16 cellular contexts compared by ENCODE assay signal in genomic region chr2:236169741-236170654, GRCh38. TPM values are rescaled to one million over a fixed set of nuclear protein-coding genes. Genes with fewer than 3 reads are reported as not detected.
DNase-seq lines count a peak whose midpoint lies in the region; ATAC-seq and TF ChIP-seq lines count a peak whose summit lies in the region.
"Had no signal": no experiment of that assay in that cellular context is flagged by ENCODE, and none has a peak within 500 bp of the region (broad histone marks: within the 10 kb centered on the region; RNA-seq: fewer than 3 reads in every experiment).

No MANE protein-coding gene starts in this region.

- peaks cover 10% of the 10 kb centered on the region for H3K36me3 ChIP-seq in SJCRH30
- H3K36me3 ChIP-seq: gastrocnemius medialis, transverse colon had no signal

- H3K27ac ChIP-seq in SJCRH30, result peak overlapping the region; percentile 95
- H3K27ac ChIP-seq: gastrocnemius medialis, transverse colon had no signal

- H3K4me1 ChIP-seq in SJCRH30, result peaks cover 20% of the 10 kb centered on the region

- H3K4me3 Mint-ChIP-seq in activated naive CD4-positive, alpha-beta T cell treated with anti-CD3 and anti-CD28 coated beads, Interleukin-2, amount 10 ng/mL, durations not matched to agents 7 days and 5 days, result no peak overlapping the region
- H3K4me3 Mint-ChIP-seq in glutamatergic neuron (ENCODE audit: unreplicated experiment) (peak overlapping the region; percentile 79), HFFc6 (no peak overlapping the region)

- peak overlapping the region; percentile 81 for H3K27ac Mint-ChIP-seq in activated naive CD4-positive, alpha-beta T cell treated with anti-CD3 and anti-CD28 coated beads, Interleukin-2, amount 10 ng/mL, durations not matched to agents 7 days and 5 days
- no peak overlapping the region for H3K27ac Mint-ChIP-seq in glutamatergic neuron (ENCODE audit: unreplicated experiment)
- no peak overlapping the region for H3K27ac Mint-ChIP-seq in HFFc6

- CTCF ChIA-PET in activated naive CD4-positive, alpha-beta T cell treated with anti-CD3 and anti-CD28 coated beads, Interleukin-2, amount 10 ng/mL, durations not matched to agents 7 days and 5 days (lab: Charles Lee), result interaction anchor here (1.4 kb wide), 1 partner anchor 9 kb away, joined by 4 read pairs; no protein-coding TSS in a partner anchor

- no peaks in the 10 kb centered on the region for H3K27me3 ChIP-seq in SJCRH30

- peaks cover 5% of the 10 kb centered on the region for H3K4me1 Mint-ChIP-seq in activated naive CD4-positive, alpha-beta T cell treated with anti-CD3 and anti-CD28 coated beads, Interleukin-2, amount 10 ng/mL, durations not matched to agents 7 days and 5 days
- H3K4me1 Mint-ChIP-seq in glutamatergic neuron (ENCODE audit: low read depth, unreplicated experiment) (peaks cover 33% of the 10 kb centered on the region), HFFc6 (ENCODE audit: low read depth) (peaks cover 26% of the 10 kb centered on the region)

- H3K9me3 Mint-ChIP-seq in activated naive CD4-positive, alpha-beta T cell treated with anti-CD3 and anti-CD28 coated beads, Interleukin-2, amount 10 ng/mL, durations not matched to agents 7 days and 5 days, result no peaks in the 10 kb centered on the region
- H3K9me3 Mint-ChIP-seq in glutamatergic neuron (ENCODE audit: unreplicated experiment), result peaks cover 10% of the 10 kb centered on the region
- H3K9me3 Mint-ChIP-seq in HFFc6, result no peaks in the 10 kb centered on the region; the same call in 1 of the 2 replicates

- no peaks in the 10 kb centered on the region for H3K9me3 ChIP-seq in SJCRH30 (replicated peaks)
- H3K9me3 ChIP-seq: gastrocnemius medialis, transverse colon had no signal

- ATAC-seq in GM19455 (IDR thresholded peaks at IDR 0.05; ENCODE audit: unreplicated experiment) (no peak), HG03520 (IDR thresholded peaks at IDR 0.05; ENCODE audit: unreplicated experiment) (no peak)
- ATAC-seq: gastrocnemius medialis, sciatic nerve had no signal

- H3K4me3 ChIP-seq in SJCRH30, result no peak overlapping the region
- H3K4me3 ChIP-seq: gastrocnemius medialis, transverse colon had no signal

- H3K36me3 Mint-ChIP-seq in activated naive CD4-positive, alpha-beta T cell treated with anti-CD3 and anti-CD28 coated beads, Interleukin-2, amount 10 ng/mL, durations not matched to agents 7 days and 5 days, result peaks cover 8% of the 10 kb centered on the region
- no peaks in the 10 kb centered on the region for H3K36me3 Mint-ChIP-seq in glutamatergic neuron (ENCODE audit: unreplicated experiment)
- H3K36me3 Mint-ChIP-seq in HFFc6 (ENCODE audit: low read depth), result no peaks in the 10 kb centered on the region

- DNase-seq in activated naive CD4-positive, alpha-beta T cell treated with anti-CD3 and anti-CD28 coated beads, Interleukin-2, amount 10 ng/mL, durations not matched to agents 7 days and 5 days, result no peak
- no peak for DNase-seq in activated naive CD4-positive, alpha-beta T cell treated with Interleukin-2 at 50 U/mL for 16 hours
- no peak for DNase-seq in SJCRH30
- DNase-seq in glutamatergic neuron, result peak; percentile 54
- peak; percentile 73 for DNase-seq in retina
- no peak for DNase-seq in HFFc6
- DNase-seq: activated gamma-delta T cell treated with Interleukin-2 at 50 U/mL for 16 hours; central memory CD4-positive, alpha-beta T cell; gastrocnemius medialis; NCI-H1048; NCI-H226; stimulated activated CD4-positive, alpha-beta T cell treated with anti-CD3 and anti-CD28 coated beads, Interleukin-2, amount 100 ng/mL, for 48 hours; transverse colon had no signal

- no peak for TF ChIP-seq CTCF in glutamatergic neuron (IDR thresholded peaks at IDR 0.05; ENCODE audit: partially characterized antibody, unreplicated experiment)
- TF ChIP-seq CTCF in HFFc6 (IDR thresholded peaks at IDR 0.05), result no peak

- peaks cover 93% of the 10 kb centered on the region for H3K27me3 Mint-ChIP-seq in activated naive CD4-positive, alpha-beta T cell treated with anti-CD3 and anti-CD28 coated beads, Interleukin-2, amount 10 ng/mL, durations not matched to agents 7 days and 5 days
- H3K27me3 Mint-ChIP-seq in glutamatergic neuron (ENCODE audit: unreplicated experiment) (peaks cover 35% of the 10 kb centered on the region), HFFc6 (ENCODE audit: insufficient read depth) (peaks cover 62% of the 10 kb centered on the region)

RNA-seq across cellular contexts. Expression of gene GBX2, which starts 1.8 kb away (rescaled TPM):
- total RNA-seq in SJCRH30 (2014; rRNA removed; shearing (Covaris generic)), result 17.9 and 18.4 TPM in 2 replicates
- total RNA-seq in glutamatergic neuron (ENCODE audit: unreplicated experiment), result 1.2 TPM
- total RNA-seq in HFFc6 (2021; fragmentation: NEBNext Ultra II Directional; extraction: Animal tissue kit (Norgen Biotek cat#: 25700)), result not detected
- total RNA-seq: gastrocnemius medialis, sciatic nerve, transverse colon had no signal

Comparison
In these comparisons a context has a peak if more than half of its experiments do, and no peak if none do; other contexts are left out.
1. DNase-seq: peak in glutamatergic neuron (single experiment) and retina (single experiment); none in activated naive CD4-positive, alpha-beta T cell treated with anti-CD3 and anti-CD28 coated beads, Interleukin-2, amount 10 ng/mL, durations not matched to agents 7 days and 5 days (single experiment), activated naive CD4-positive, alpha-beta T cell treated with Interleukin-2 at 50 U/mL for 16 hours (single experiment), SJCRH30 (0 of 2) and HFFc6 (single experiment).